27 cellular contexts compared by ENCODE assay signal in the genomic region with DNA sequence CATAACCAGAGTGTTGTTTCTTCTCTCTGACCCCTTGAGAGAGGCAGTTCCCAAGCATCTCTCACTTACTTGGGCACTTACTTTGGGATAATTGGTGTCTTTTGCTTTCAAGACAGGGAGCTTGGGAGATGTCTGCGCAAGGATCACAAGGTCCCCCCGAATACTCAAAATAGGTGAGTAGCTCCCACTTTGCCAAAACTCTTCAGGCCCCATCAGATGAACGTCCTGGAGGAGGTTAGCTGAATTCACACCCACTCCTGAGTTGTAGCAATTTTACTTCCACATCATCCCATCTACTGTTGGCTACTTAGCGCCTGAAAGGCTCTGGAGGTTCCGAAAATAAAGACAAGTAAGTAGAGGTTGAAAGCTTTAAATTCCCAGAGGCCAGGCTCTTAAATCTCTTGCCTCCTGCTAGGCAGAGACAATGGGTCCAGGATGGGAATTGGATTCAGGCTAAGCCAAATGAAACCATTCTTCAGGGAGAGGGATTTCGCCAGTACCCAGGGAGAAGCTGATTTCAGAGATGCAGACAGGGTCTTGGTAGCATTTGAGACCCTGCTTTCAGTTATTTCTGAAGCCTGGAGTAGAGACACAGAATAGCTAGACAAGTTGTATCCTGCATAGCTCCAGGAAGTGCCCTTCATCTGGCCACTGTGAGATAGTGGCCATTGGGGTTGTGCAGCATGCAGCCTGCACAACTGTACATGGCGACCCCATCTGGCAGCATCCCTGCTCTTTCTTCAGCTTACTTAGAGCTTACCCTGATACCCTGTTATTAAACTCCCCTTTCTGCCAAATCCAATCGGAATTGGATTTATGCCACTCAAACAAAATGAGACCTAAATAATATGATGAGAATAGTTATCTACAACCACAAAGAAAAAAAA.
DNase-seq lines count a peak whose midpoint lies in the region; ATAC-seq and TF ChIP-seq lines count a peak whose summit lies in the region.
"Had no signal": no experiment of that assay in that cellular context is flagged by ENCODE, and none has a peak within 500 bp of the region (broad histone marks: within the 10 kb centered on the region; RNA-seq: fewer than 3 reads in every experiment).

No MANE protein-coding gene starts in this region.

- POLR2A ChIA-PET in WTC11 (lab: Charles Lee) = no interaction called here

- no peak overlapping the region for H3K4me3 ChIP-seq in H7 (ENCODE audit: insufficient read depth, low read depth, low read length)
- H3K4me3 ChIP-seq: BLaER1, transverse colon had no signal

- H3K4me1 Mint-ChIP-seq in WTC11 = peaks cover 19% of the 10 kb centered on the region
- no peaks in the 10 kb centered on the region for H3K4me1 Mint-ChIP-seq in activated T-cell treated with anti-CD3 and anti-CD28 coated beads, Interleukin-2, amount 50 U/mL, for 72 hours (ENCODE audit: low read depth)
- H3K4me1 Mint-ChIP-seq: activated naive CD4-positive, alpha-beta T cell treated with anti-CD3 and anti-CD28 coated beads, Interleukin-2, amount 50 U/mL, for 24 hours; activated T-helper 17 cell treated with anti-CD3 and anti-CD28 coated beads, Interleukin-2, amount 50 U/mL, for 72 hours; naive thymus-derived CD4-positive, alpha-beta T cell had no signal

- ATAC-seq in WTC11 (no peak; the same call in 1 of the 2 replicates), GM21423 (IDR thresholded peaks at IDR 0.05; ENCODE audit: unreplicated experiment) (no peak)
- ATAC-seq in activated T-cell treated with anti-CD3 and anti-CD28 coated beads, Interleukin-2, amount 50 U/mL, for 72 hours (replicated peaks in 1 of 2) = no peak
- ATAC-seq: activated T-helper 17 cell treated with anti-CD3 and anti-CD28 coated beads, Interleukin-2, amount 50 U/mL, for 72 hours; naive thymus-derived CD4-positive, alpha-beta T cell; SK-N-SH treated with all-trans-retinoic acid at 6 μM for 48 hours had no signal

- H3K27ac Mint-ChIP-seq in WTC11 = no peak overlapping the region
- H3K27ac Mint-ChIP-seq in activated T-cell treated with anti-CD3 and anti-CD28 coated beads, Interleukin-2, amount 50 U/mL, for 72 hours = no peak overlapping the region
- H3K27ac Mint-ChIP-seq: activated CD4-positive, alpha-beta memory T cell treated with anti-CD3 and anti-CD28 coated beads for 36 hours; activated naive CD4-positive, alpha-beta T cell treated with anti-CD3 and anti-CD28 coated beads, Interleukin-2, amount 50 U/mL, for 24 hours; activated T-helper 17 cell treated with anti-CD3 and anti-CD28 coated beads, Interleukin-2, amount 50 U/mL, for 72 hours; naive thymus-derived CD4-positive, alpha-beta T cell had no signal

- no peaks in the 10 kb centered on the region for H3K36me3 ChIP-seq in H7 (replicated peaks; ENCODE audit: control insufficient read depth, insufficient read depth, low read length)
- H3K36me3 ChIP-seq: BLaER1, brain microvascular endothelial cell, transverse colon had no signal

- H3K36me3 Mint-ChIP-seq in WTC11 = peaks cover 8% of the 10 kb centered on the region
- H3K36me3 Mint-ChIP-seq in activated T-cell treated with anti-CD3 and anti-CD28 coated beads, Interleukin-2, amount 50 U/mL, for 72 hours (ENCODE audit: insufficient read depth in 2 of 2) = peaks cover 0 to 6% of the 10 kb centered on the region in 2 donors
- H3K36me3 Mint-ChIP-seq: activated CD4-positive, alpha-beta memory T cell treated with anti-CD3 and anti-CD28 coated beads for 36 hours had no signal

- CTCF ChIA-PET in WTC11 (lab: Charles Lee) = interaction anchor here (0.7 to 3.1 kb wide), 6 partner anchors 17 to 756 kb away, joined by 3 to 16 read pairs (median 4); no protein-coding TSS in a partner anchor

- TF ChIP-seq CTCF in WTC11 (IDR thresholded peaks at IDR 0.05) = no peak

- no peak overlapping the region for H3K4me3 Mint-ChIP-seq in WTC11
- H3K4me3 Mint-ChIP-seq in activated T-cell treated with anti-CD3 and anti-CD28 coated beads, Interleukin-2, amount 50 U/mL, for 72 hours = no peak overlapping the region
- H3K4me3 Mint-ChIP-seq: activated CD4-positive, alpha-beta memory T cell treated with anti-CD3 and anti-CD28 coated beads for 36 hours; activated naive CD4-positive, alpha-beta T cell treated with anti-CD3 and anti-CD28 coated beads, Interleukin-2, amount 50 U/mL, for 24 hours; activated T-helper 17 cell treated with anti-CD3 and anti-CD28 coated beads, Interleukin-2, amount 50 U/mL, for 72 hours; naive thymus-derived CD4-positive, alpha-beta T cell had no signal

- no peaks in the 10 kb centered on the region for H3K27me3 ChIP-seq in H7 (ENCODE audit: control insufficient read depth, insufficient read depth, low read length)
- H3K27me3 ChIP-seq: BLaER1, brain microvascular endothelial cell had no signal

- peaks cover 18% of the 10 kb centered on the region for H3K9me3 Mint-ChIP-seq in WTC11
- H3K9me3 Mint-ChIP-seq in activated T-cell treated with anti-CD3 and anti-CD28 coated beads, Interleukin-2, amount 50 U/mL, for 72 hours = peaks cover 7 to 11% of the 10 kb centered on the region in 2 donors

- peaks cover 7% of the 10 kb centered on the region for H3K27me3 Mint-ChIP-seq in WTC11 (ENCODE audit: low read depth)
- H3K27me3 Mint-ChIP-seq in activated T-cell treated with anti-CD3 and anti-CD28 coated beads, Interleukin-2, amount 50 U/mL, for 72 hours (ENCODE audit: low read depth) = peaks cover 17% of the 10 kb centered on the region

- DNase-seq in H7 = peak; percentile 48
- DNase-seq in WTC11 (ENCODE audit: low spot score) = no peak
- peak; percentile 68 for DNase-seq in globus pallidus (ENCODE audit: low spot score)
- DNase-seq in pons (ENCODE audit: low spot score) = peak; percentile 56
- DNase-seq in GM19240 (ENCODE audit: insufficient read length, low spot score) = no peak
- no peak for DNase-seq in activated T-cell treated with anti-CD3 and anti-CD28 coated beads, Interleukin-2, amount 50 U/mL, for 72 hours
- DNase-seq in T-helper 1 cell = no peak
- DNase-seq: activated CD4-positive, alpha-beta memory T cell treated with anti-CD3 and anti-CD28 coated beads for 36 hours; activated CD4-positive, CD25-positive, alpha-beta regulatory T cell treated with anti-CD3 and anti-CD28 coated beads, Interleukin-2, amount 50 U/mL, for 72 hours; activated CD8-positive, alpha-beta memory T cell treated with anti-CD3 and anti-CD28 coated beads, Interleukin-2, amount 50 U/mL, for 4 hours; amniotic stem cell; brain microvascular endothelial cell; effector memory CD4-positive, alpha-beta T cell; islet precursor cell; KBM-7; naive thymus-derived CD4-positive, alpha-beta T cell; NCI-H187; NCI-H2171; NCI-H510A treated with DMSO at 0.1 percent for 48 hours; stimulated activated CD4-positive, alpha-beta T cell treated with anti-CD3 and anti-CD28 coated beads, Interleukin-4, amount 100 ng/mL, for 24 hours; T-helper 2 cell; transverse colon had no signal

TF ChIP-seq in WTC11, 78 proteins besides CTCF, POLR2A, EP300 and RAD21:
- peak; percentile 54; the same call in 1 of the 2 replicates for TF ChIP-seq GTF2I (CRISPR knock-in tag; conservative IDR thresholded peaks at IDR 0.05)
- no peak for TF ChIP-seq IRF2 (CRISPR knock-in tag; IDR thresholded peaks at IDR 0.05; ENCODE audit: borderline replicate concordance, low read depth)

Comparison
In these comparisons a context has a peak if more than half of its experiments do, and no peak if none do; other contexts are left out.
1. DNase-seq: peak in H7 (single experiment), globus pallidus (single experiment) and pons (single experiment); none in WTC11 (single experiment), GM19240 (single experiment), activated T-cell treated with anti-CD3 and anti-CD28 coated beads, Interleukin-2, amount 50 U/mL, for 72 hours (0 of 2) and T-helper 1 cell (0 of 5).